13 cellular contexts compared by ENCODE assay signal in the genomic region with DNA sequence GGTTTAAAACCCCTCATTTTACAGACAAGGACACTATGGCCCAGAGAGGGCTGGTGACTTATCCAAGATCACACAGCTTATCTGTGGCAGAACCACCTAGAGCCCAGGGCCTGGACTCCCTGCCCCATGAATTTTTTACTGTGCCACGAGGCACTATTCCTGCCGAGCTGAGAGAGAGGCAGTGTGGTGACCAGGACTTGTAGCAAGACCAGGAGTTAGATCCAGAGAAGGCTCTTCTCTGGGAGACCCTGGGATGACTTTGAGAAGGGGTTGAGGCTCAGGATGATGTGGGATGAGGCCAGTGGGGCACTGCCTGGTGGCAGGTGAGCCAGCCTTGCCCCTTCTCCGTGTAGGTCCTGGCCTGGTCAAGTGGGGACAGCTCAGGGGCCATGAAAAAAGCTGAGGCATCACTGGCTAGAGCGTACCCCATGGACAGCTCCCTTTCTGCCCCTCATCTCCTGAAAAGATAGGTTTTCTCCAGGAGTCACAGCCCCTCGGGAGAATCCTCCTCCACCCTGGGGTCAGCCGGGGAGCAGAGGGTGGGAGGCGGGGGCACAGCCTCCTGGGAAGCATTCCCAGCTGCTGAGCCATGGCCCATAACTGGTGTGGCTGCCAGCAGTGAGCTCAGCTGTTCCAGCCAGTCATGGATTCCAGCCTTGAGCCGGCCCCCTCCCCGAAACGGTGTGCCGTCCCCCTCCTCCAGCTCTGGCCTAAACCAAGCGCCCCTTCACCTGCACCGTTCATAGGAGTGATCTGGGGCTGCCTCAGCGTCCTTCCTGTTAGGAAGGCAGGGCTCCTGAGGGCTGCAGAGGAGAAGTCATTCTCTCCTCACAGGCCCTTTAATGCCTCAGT. TPM values are rescaled to one million over a fixed set of nuclear protein-coding genes. Genes with fewer than 3 reads are reported as not detected.
A peak's percentile ranks its signal among the peaks of the same experiment; 100 is the strongest.
DNase-seq lines count a peak whose midpoint lies in the region; ATAC-seq and TF ChIP-seq lines count a peak whose summit lies in the region.
"Had no signal": no experiment of that assay in that cellular context is flagged by ENCODE, and none has a peak within 500 bp of the region (broad histone marks: within the 10 kb centered on the region; RNA-seq: fewer than 3 reads in every experiment).

No MANE protein-coding gene starts in this region.

- peaks cover 38% of the 10 kb centered on the region for H3K4me1 Mint-ChIP-seq in nephron progenitor cell
- H3K4me1 Mint-ChIP-seq in CD4-positive, alpha-beta memory T cell = peaks cover 0 to 4% (median 0%) of the 10 kb centered on the region in 4 donors
- no peaks in the 10 kb centered on the region for H3K4me1 Mint-ChIP-seq in CD4-positive, alpha-beta T cell (ENCODE audit: low read depth)

- no peak for ATAC-seq in upper lobe of right lung
- no peak for ATAC-seq in GM21717 (IDR thresholded peaks at IDR 0.05; ENCODE audit: unreplicated experiment)
- no peak for ATAC-seq in HG03432 (IDR thresholded peaks at IDR 0.05; ENCODE audit: unreplicated experiment)
- no peak for ATAC-seq in CD4-positive, alpha-beta T cell (ENCODE audit: poor library complexity)
- ATAC-seq: foreskin keratinocyte, left colon had no signal

- H3K36me3 ChIP-seq in SJCRH30 = peaks cover 66% of the 10 kb centered on the region
- H3K36me3 ChIP-seq in upper lobe of right lung = no peaks in the 10 kb centered on the region
- no peaks in the 10 kb centered on the region for H3K36me3 ChIP-seq in CD4-positive, alpha-beta memory T cell (ENCODE audit: insufficient read depth, low read length)

- H3K27ac ChIP-seq in SJCRH30 (peak overlapping the region; percentile 85), upper lobe of right lung (no peak overlapping the region)
- no peak overlapping the region for H3K27ac ChIP-seq in CD4-positive, alpha-beta memory T cell (ENCODE audit: low read depth, low read length)
- H3K27ac ChIP-seq in CD4-positive, alpha-beta T cell (ENCODE audit: low read depth, low read length) = no peak overlapping the region
- H3K27ac ChIP-seq: foreskin keratinocyte, suprapubic skin had no signal

- H3K4me3 Mint-ChIP-seq in nephron progenitor cell = no peak overlapping the region
- H3K4me3 Mint-ChIP-seq in CD4-positive, alpha-beta memory T cell = no peak overlapping the region
- no peak overlapping the region for H3K4me3 Mint-ChIP-seq in CD4-positive, alpha-beta T cell

- POLR2A ChIA-PET in CD4-positive, alpha-beta memory T cell (lab: Charles Lee; ENCODE audit: partially characterized antibody) = no interaction called here
- POLR2A ChIA-PET in CD4-positive, alpha-beta T cell (lab: Charles Lee) = no interaction called here

- peaks cover 2% of the 10 kb centered on the region for H3K27me3 Mint-ChIP-seq in nephron progenitor cell (ENCODE audit: low read depth, poor library complexity)
- H3K27me3 Mint-ChIP-seq in CD4-positive, alpha-beta memory T cell = peaks cover 3% of the 10 kb centered on the region in 2 donors
- H3K27me3 Mint-ChIP-seq in CD4-positive, alpha-beta T cell = peaks cover 3% of the 10 kb centered on the region

- H3K9me3 Mint-ChIP-seq in nephron progenitor cell = no peaks in the 10 kb centered on the region
- H3K9me3 Mint-ChIP-seq in CD4-positive, alpha-beta memory T cell = no peaks in the 10 kb centered on the region
- H3K9me3 Mint-ChIP-seq in CD4-positive, alpha-beta T cell = no peaks in the 10 kb centered on the region

- CTCF ChIA-PET in CD4-positive, alpha-beta memory T cell (lab: Charles Lee; ENCODE audit: partially characterized antibody) = interaction anchor here (0.5 to 2.6 kb wide), 3 partner anchors 9 to 47 kb away, joined by 3 to 16 read pairs (median 4); no protein-coding TSS in a partner anchor
- CTCF ChIA-PET in CD4-positive, alpha-beta T cell (lab: Charles Lee) = interaction anchor here (1.1 kb wide), 1 partner anchor 79 kb away, joined by 3 read pairs; no protein-coding TSS in a partner anchor

- peaks cover 6% of the 10 kb centered on the region for H3K36me3 Mint-ChIP-seq in nephron progenitor cell (ENCODE audit: low read depth)
- no peaks in the 10 kb centered on the region for H3K36me3 Mint-ChIP-seq in CD4-positive, alpha-beta memory T cell
- no peaks in the 10 kb centered on the region for H3K36me3 Mint-ChIP-seq in CD4-positive, alpha-beta T cell (ENCODE audit: low read depth)

- peak overlapping the region; percentile 32 for H3K27ac Mint-ChIP-seq in nephron progenitor cell
- H3K27ac Mint-ChIP-seq in CD4-positive, alpha-beta memory T cell = no peak overlapping the region
- no peak overlapping the region for H3K27ac Mint-ChIP-seq in CD4-positive, alpha-beta T cell

- intact Hi-C loops in upper lobe of right lung (cut with DNase I) = no loop called here
- intact Hi-C loops in CD4-positive, alpha-beta memory T cell (cut with micrococcal nuclease) = no loop called here
- intact Hi-C loops in CD4-positive, alpha-beta T cell (cut with DNase I, micrococcal nuclease) = no loop called here

- H3K27me3 ChIP-seq in SJCRH30 (no peaks in the 10 kb centered on the region), upper lobe of right lung (peaks cover 22% of the 10 kb centered on the region)
- no peaks in the 10 kb centered on the region for H3K27me3 ChIP-seq in CD4-positive, alpha-beta memory T cell (ENCODE audit: insufficient read depth, low read length)
- peaks cover 15% of the 10 kb centered on the region for H3K27me3 ChIP-seq in CD4-positive, alpha-beta T cell (ENCODE audit: control insufficient read depth, insufficient read depth, low read length)

- H3K4me1 ChIP-seq in SJCRH30 (peaks cover 31% of the 10 kb centered on the region), upper lobe of right lung (peaks cover 15% of the 10 kb centered on the region)
- H3K4me1 ChIP-seq in CD4-positive, alpha-beta memory T cell (ENCODE audit: insufficient read depth, low read length) = peaks cover 3% of the 10 kb centered on the region
- H3K4me1 ChIP-seq: foreskin keratinocyte had no signal

- no peak for TF ChIP-seq CTCF in nephron progenitor cell (IDR thresholded peaks at IDR 0.05)
- TF ChIP-seq CTCF in upper lobe of right lung (IDR thresholded peaks at IDR 0.05) = no peak
- no peak for TF ChIP-seq CTCF in CD4-positive, alpha-beta T cell (IDR thresholded peaks at IDR 0.05)

- H3K4me3 ChIP-seq in SJCRH30 = no peak overlapping the region
- no peak overlapping the region for H3K4me3 ChIP-seq in upper lobe of right lung
- no peak overlapping the region for H3K4me3 ChIP-seq in CD4-positive, alpha-beta memory T cell (ENCODE audit: low read length in 2 of 2)
- H3K4me3 ChIP-seq: suprapubic skin had no signal

- H3K9me3 ChIP-seq in SJCRH30 (replicated peaks) (no peaks in the 10 kb centered on the region), upper lobe of right lung (no peaks in the 10 kb centered on the region)
- H3K9me3 ChIP-seq in CD4-positive, alpha-beta memory T cell (ENCODE audit: control insufficient read depth in 1 of 2, low read length in 2 of 2) = no peaks in the 10 kb centered on the region
- no peaks in the 10 kb centered on the region for H3K9me3 ChIP-seq in CD4-positive, alpha-beta T cell (ENCODE audit: control insufficient read depth, low read length)
- H3K9me3 ChIP-seq: suprapubic skin had no signal

- DNase-seq in SJCRH30 = peak; percentile 92
- peak; percentile 42 for DNase-seq in fibroblast of peridontal ligament (ENCODE audit: extremely low read depth)
- no peak for DNase-seq in nephron progenitor cell
- peak; percentile 53 for DNase-seq in upper lobe of right lung
- no peak for DNase-seq in CD4-positive, alpha-beta memory T cell
- no peak for DNase-seq in CD4-positive, alpha-beta T cell
- DNase-seq: activated CD4-positive, alpha-beta T cell treated with anti-CD3 and anti-CD28 coated beads, Interleukin-2, amount 50 U/mL, for 1 hour; activated effector memory CD4-positive, alpha-beta T cell treated with anti-CD3 and anti-CD28 coated beads, Interleukin-2, amount 50 U/mL, for 16 hours; foreskin keratinocyte; left colon had no signal

RNA-seq across cellular contexts. Expression of a gene that starts 5.8 kb away (rescaled TPM):
- total RNA-seq in SJCRH30 (2014; rRNA removed; shearing (Covaris generic)) = 158 and 172 TPM in 2 replicates
- 7.7 TPM for total RNA-seq in upper lobe of right lung
- under 1 TPM in 1 of 2 experiments, not detected in 1; 0.06 TPM for total RNA-seq in CD4-positive, alpha-beta memory T cell
- not detected for polyA plus RNA-seq in CD4-positive, alpha-beta memory T cell
- total RNA-seq in CD4-positive, alpha-beta T cell = under 1 TPM; 0.06 to 0.08 TPM

RNA-seq across cellular contexts. Expression of a gene that starts 26.6 kb away (rescaled TPM):
- total RNA-seq in SJCRH30 (2014; rRNA removed; shearing (Covaris generic)) = 95.8 and 115 TPM in 2 replicates
- 180 TPM for total RNA-seq in upper lobe of right lung
- 10 to 100 TPM; 74.6 to 75.5 TPM for total RNA-seq in CD4-positive, alpha-beta memory T cell
- 100 to 1,000 TPM; 274 to 392 TPM for polyA plus RNA-seq in CD4-positive, alpha-beta memory T cell
- 10 to 100 TPM; 49.6 to 54.3 TPM for total RNA-seq in CD4-positive, alpha-beta T cell

RNA-seq across cellular contexts. Expression of a gene that starts 44.2 kb away (rescaled TPM):
- 11.8 and 16.5 TPM in 2 replicates for total RNA-seq in SJCRH30 (2014; rRNA removed; shearing (Covaris generic))
- total RNA-seq in upper lobe of right lung = 3.1 TPM
- total RNA-seq in CD4-positive, alpha-beta memory T cell = 10 to 100 TPM; 18.3 to 20.4 TPM
- polyA plus RNA-seq in CD4-positive, alpha-beta memory T cell = 1 to 10 TPM in 1 of 2 donors, not detected in 1; 3.4 TPM
- total RNA-seq in CD4-positive, alpha-beta T cell = 1 to 10 TPM; 4.5 to 4.9 TPM

Comparison
In these comparisons a context has a peak if more than half of its experiments do, and no peak if none do; other contexts are left out.
1. DNase-seq: peak in SJCRH30 (2 of 2), fibroblast of peridontal ligament (single experiment) and upper lobe of right lung (single experiment); none in nephron progenitor cell (single experiment), CD4-positive, alpha-beta memory T cell (0 of 5) and CD4-positive, alpha-beta T cell (0 of 10).
2. RNA of a gene that starts 5.8 kb away (total RNA-seq): 158 to 172 TPM in SJCRH30; 7.7 TPM in upper lobe of right lung (single experiment), 0.06 to 0.08 TPM in CD4-positive, alpha-beta T cell and 0.06 TPM in CD4-positive, alpha-beta memory T cell; every median in the first group is over 10 times any median in the second.